13 cellular contexts compared by ENCODE assay signal in the genomic region with DNA sequence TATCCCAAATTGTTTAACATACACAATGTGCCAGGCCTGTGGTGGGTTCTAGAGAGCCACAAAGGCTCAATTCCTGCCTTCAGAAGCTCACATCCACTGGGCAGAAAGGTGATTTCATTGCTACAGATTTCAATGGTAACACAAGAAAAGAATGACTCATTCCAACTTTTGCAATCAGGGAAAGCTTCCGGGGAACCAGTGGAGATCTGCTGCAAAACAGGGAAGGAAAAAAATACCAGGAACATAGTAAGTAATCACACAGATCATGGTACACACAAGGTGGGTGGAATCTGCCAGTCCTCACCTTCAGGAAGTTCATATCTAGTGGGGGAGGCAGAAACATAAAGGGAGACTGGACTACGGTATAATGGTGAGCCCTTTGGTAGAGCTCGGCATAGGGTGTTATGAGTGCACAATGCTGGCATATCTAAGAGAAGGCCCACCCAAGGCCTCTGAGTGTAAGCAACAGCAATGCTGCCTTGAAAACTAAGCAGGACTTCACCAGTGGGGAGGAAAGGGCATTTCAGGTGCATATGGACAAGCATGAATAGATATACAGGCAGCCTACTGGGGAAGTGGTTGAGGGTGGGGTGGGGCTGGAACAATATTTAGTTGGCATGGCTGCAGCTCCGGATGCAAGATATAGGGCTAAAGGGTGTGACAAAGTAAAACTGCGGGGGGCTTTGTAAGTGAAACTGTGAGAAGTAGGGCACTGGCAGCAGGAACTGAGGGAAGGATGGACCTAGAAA. TPM values are rescaled to one million over a fixed set of nuclear protein-coding genes. Genes with fewer than 3 reads are reported as not detected.
DNase-seq lines count a peak whose midpoint lies in the region; ATAC-seq, FAIRE-seq and TF ChIP-seq lines count a peak whose summit lies in the region.
"Had no signal": no experiment of that assay in that cellular context is flagged by ENCODE, and none has a peak within 500 bp of the region (broad histone marks: within the 10 kb centered on the region; RNA-seq: fewer than 3 reads in every experiment).

No MANE protein-coding gene starts in this region.

- H3K36me3 Mint-ChIP-seq in IgD-negative memory B cell: peaks cover 2% of the 10 kb centered on the region
- H3K36me3 Mint-ChIP-seq in activated naive CD8-positive, alpha-beta T cell treated with anti-CD3 and anti-CD28 coated beads, Interleukin-2, amount 50 U/mL, for 24 hours (ENCODE audit: low read depth): peaks cover 7% of the 10 kb centered on the region

- H2AFZ ChIP-seq in HepG2 (ENCODE audit: low read length): no peak overlapping the region

- intact Hi-C loops in HepG2 (cut with micrococcal nuclease; ENCODE audit: unreplicated experiment): no loop called here

- ATAC-seq in activated naive CD8-positive, alpha-beta T cell treated with anti-CD3 and anti-CD28 coated beads, Interleukin-2, amount 50 U/mL, for 24 hours: no peak
- ATAC-seq in HepG2: no peak; the same call in 2 of the 3 replicates
- ATAC-seq in GM19395 (IDR thresholded peaks at IDR 0.05; ENCODE audit: unreplicated experiment): no peak
- ATAC-seq in GM19463 (IDR thresholded peaks at IDR 0.05; ENCODE audit: unreplicated experiment): no peak

- H3K4me1 Mint-ChIP-seq in IgD-negative memory B cell: peaks cover 15 to 22% (median 16%) of the 10 kb centered on the region in 3 donors
- peaks cover 71% of the 10 kb centered on the region for H3K4me1 Mint-ChIP-seq in activated naive CD8-positive, alpha-beta T cell treated with anti-CD3 and anti-CD28 coated beads, Interleukin-2, amount 50 U/mL, for 24 hours

- no peak for TF ChIP-seq RAD21 in HepG2 (CRISPR knock-in tag; IDR thresholded peaks at IDR 0.05)

- in situ Hi-C loops in HepG2 (cut with HindIII; ENCODE audit: extremely low pct_ligation_motif_present, low pct_unique_long_range_greater_than_20kb): no loop called here

- H3K36me3 ChIP-seq in HepG2 (replicated peaks in 1 of 2; ENCODE audit: control insufficient read depth in 1 of 2, insufficient read depth in 2 of 2, low read length in 2 of 2): no peaks in the 10 kb centered on the region; a peak in 1 of 5 replicates
- H3K36me3 ChIP-seq: ascending aorta had no signal

- no peak overlapping the region for H3K4me3 ChIP-seq in AG10803 (ENCODE audit: low read length)
- no peak overlapping the region for H3K4me3 ChIP-seq in HepG2 (replicated peaks in 1 of 3; ENCODE audit: insufficient read depth in 1 of 3, low read depth in 2 of 3, low read length in 3 of 3)
- H3K4me3 ChIP-seq in coronary artery: no peak overlapping the region
- H3K4me3 ChIP-seq: ascending aorta, testis had no signal

- peaks cover 4% of the 10 kb centered on the region for H3K27me3 Mint-ChIP-seq in IgD-negative memory B cell
- no peaks in the 10 kb centered on the region for H3K27me3 Mint-ChIP-seq in activated naive CD8-positive, alpha-beta T cell treated with anti-CD3 and anti-CD28 coated beads, Interleukin-2, amount 50 U/mL, for 24 hours

- no peaks in the 10 kb centered on the region for H3K9me3 ChIP-seq in HepG2 (ENCODE audit: low read length)
- H3K9me3 ChIP-seq: ascending aorta, testis had no signal

- no peak overlapping the region for H3K9ac ChIP-seq in HepG2 (ENCODE audit: insufficient read depth, low read depth, low read length)

- no peak for FAIRE-seq in HepG2 (lab: Jason Lieb, UNC)

- no peaks in the 10 kb centered on the region for H3K9me3 Mint-ChIP-seq in IgD-negative memory B cell
- peaks cover 7% of the 10 kb centered on the region for H3K9me3 Mint-ChIP-seq in activated naive CD8-positive, alpha-beta T cell treated with anti-CD3 and anti-CD28 coated beads, Interleukin-2, amount 50 U/mL, for 24 hours

- no peaks in the 10 kb centered on the region; a peak in 1 of 5 replicates for H3K27me3 ChIP-seq in HepG2 (ENCODE audit: control insufficient read depth in 1 of 2, insufficient read depth in 2 of 2, low read length in 2 of 2)
- H3K27me3 ChIP-seq: ascending aorta, testis had no signal

- H3K27ac Mint-ChIP-seq in IgD-negative memory B cell: peak overlapping the region in 2 of 3 donors; percentile 22 to 68
- H3K27ac Mint-ChIP-seq in activated naive CD8-positive, alpha-beta T cell treated with anti-CD3 and anti-CD28 coated beads, Interleukin-2, amount 50 U/mL, for 24 hours: peak overlapping the region; percentile 87

- WGBS in HepG2 (ENCODE audit: low lambda C conversion rate): 21% methylated on average over 5 of the region's 5 CpGs

- H3K4me2 ChIP-seq in HepG2 (ENCODE audit: low read depth, low read length): no peak overlapping the region

- no peak for TF ChIP-seq CTCF in AG10803 (conservative IDR thresholded peaks at IDR 0.05; ENCODE audit: low read length)
- TF ChIP-seq CTCF in HepG2 (CRISPR knock-in tag; IDR thresholded peaks at IDR 0.05): no peak
- TF ChIP-seq CTCF in coronary artery (IDR thresholded peaks at IDR 0.05): no peak

- TF ChIP-seq POLR2A in HepG2 (IDR thresholded peaks at IDR 0.05; ENCODE audit: insufficient read depth in 1 of 2, low read depth in 2 of 2, low read length in 2 of 2): no peak

- CTCF ChIA-PET in HepG2 (lab: Yijun Ruan, JAX; ENCODE audit: low intra/inter-chr PET ratio, low total read pairs): no interaction called here

- DNase-seq in AG10803 (ENCODE audit: low read depth) (peak; percentile 18), HepG2 (ENCODE audit: low spot score) (peak; percentile 8), coronary artery (ENCODE audit: low spot score) (no peak), medulla oblongata (ENCODE audit: extremely low spot score) (no peak)
- no peak for DNase-seq in activated naive CD8-positive, alpha-beta T cell treated with anti-CD3 and anti-CD28 coated beads, Interleukin-2, amount 50 U/mL, for 24 hours
- DNase-seq: COR-L47, NCI-H1105 treated with DMSO at 0.1 percent for 48 hours, SIG-M5, testis had no signal

- no TSS peak for BruUV-seq in HepG2 (replicated peaks; lab: Mats Ljungman, UMichigan)

- H3K27ac ChIP-seq in HepG2 (ENCODE audit: extremely low read length, insufficient read depth, low read length) (no peak overlapping the region), coronary artery (peak overlapping the region in 1 of 2 donors; percentile 32)
- H3K27ac ChIP-seq: ascending aorta, testis had no signal

- no peaks in the 10 kb centered on the region for H3K4me1 ChIP-seq in HepG2 (ENCODE audit: insufficient read depth, low read length)
- H3K4me1 ChIP-seq: ascending aorta, testis had no signal

- no peaks in the 10 kb centered on the region for H4K20me1 ChIP-seq in HepG2 (ENCODE audit: insufficient read depth, low read length)

- POLR2A ChIA-PET in HepG2 (lab: Yijun Ruan, JAX): no interaction called here

- H3K4me3 Mint-ChIP-seq in IgD-negative memory B cell: peak overlapping the region in 2 of 4 donors; percentile 78 to 80
- peak overlapping the region; percentile 16 for H3K4me3 Mint-ChIP-seq in activated naive CD8-positive, alpha-beta T cell treated with anti-CD3 and anti-CD28 coated beads, Interleukin-2, amount 50 U/mL, for 24 hours

- TF ChIP-seq EP300 in HepG2 (IDR thresholded peaks at IDR 0.05; ENCODE audit: low read depth in 2 of 2, low read length in 2 of 2): no peak
- TF ChIP-seq EP300 in HepG2 (CRISPR knock-in tag; IDR thresholded peaks at IDR 0.05; ENCODE audit: borderline replicate concordance): no peak

- no peaks in the 10 kb centered on the region for H3K79me2 ChIP-seq in HepG2 (ENCODE audit: insufficient read depth, low read length)

TF ChIP-seq in HepG2, 621 proteins besides CTCF, POLR2A, EP300 and RAD21 (continues in another document):
- TF ChIP-seq FOSL2 (CRISPR knock-in tag; IDR thresholded peaks at IDR 0.05): peak; percentile 64
- no peak for TF ChIP-seq MLXIP (CRISPR knock-in tag; IDR thresholded peaks at IDR 0.05; ENCODE audit: borderline replicate concordance)

RNA-seq across cellular contexts. Expression of gene GPRIN3, which starts 24.2 kb away (rescaled TPM):
- 0.50 TPM for polyA plus RNA-seq in IgD-negative memory B cell
- total RNA-seq in HepG2 (2016; rRNA removed; fragmentation: Illumina TruSeq; extraction: Trizol): not detected in 2 replicates
- total RNA-seq in HepG2 (2016; cell fraction: cytosol; rRNA removed; fragmentation: Illumina TruSeq; extraction: Trizol; ENCODE audit: low read depth): not detected in 2 replicates
- not detected in 2 replicates for total RNA-seq in HepG2 (2016; cell fraction: insoluble cytoplasmic fraction; rRNA removed; fragmentation: Illumina TruSeq; extraction: Trizol)
- total RNA-seq in HepG2 (2016; cell fraction: membrane; rRNA removed; fragmentation: Illumina TruSeq; extraction: Trizol): not detected in 2 replicates
- total RNA-seq in HepG2 (2016; cell fraction: nucleus; rRNA removed; fragmentation: Illumina TruSeq; extraction: Trizol): not detected in 2 replicates
- not detected in 2 replicates for polyA plus RNA-seq in HepG2 (2011; rRNA removed)
- not detected in 2 replicates for polyA plus RNA-seq in HepG2 (2011; cell fraction: cytosol; rRNA removed)
- not detected in 2 replicates for polyA plus RNA-seq in HepG2 (2011; cell fraction: nucleus; rRNA removed)
- not detected in 2 replicates for polyA plus RNA-seq in HepG2 (2012)
- not detected in 2 replicates for polyA plus RNA-seq in HepG2 (2016; cell fraction: cytosol; fragmentation: Illumina TruSeq; extraction: Trizol; ENCODE audit: low read depth)
- polyA plus RNA-seq in HepG2 (2016; cell fraction: insoluble cytoplasmic fraction; fragmentation: Illumina TruSeq; extraction: Trizol; ENCODE audit: low read depth): not detected in 2 replicates
- polyA plus RNA-seq in HepG2 (2016; cell fraction: membrane; fragmentation: Illumina TruSeq; extraction: Trizol; ENCODE audit: low read depth): not detected in 2 replicates
- polyA plus RNA-seq in HepG2 (2016; cell fraction: nucleus; fragmentation: Illumina TruSeq; extraction: Trizol; ENCODE audit: insufficient read depth, low read depth): not detected in 2 replicates
- not detected in 2 replicates for polyA minus RNA-seq in HepG2 (2011; rRNA and poly(A)+ RNA removed; ENCODE audit: low replicate concordance)
- polyA minus RNA-seq in HepG2 (2011; cell fraction: cytosol; rRNA and poly(A)+ RNA removed): not detected in 2 replicates
- polyA minus RNA-seq in HepG2 (2011; cell fraction: nucleus; rRNA and poly(A)+ RNA removed): not detected in 2 replicates

Comparison
In these comparisons a context has a peak if more than half of its experiments do, and no peak if none do; other contexts are left out.
1. DNase-seq: peak in AG10803 (single experiment) and HepG2 (single experiment); none in activated naive CD8-positive, alpha-beta T cell treated with anti-CD3 and anti-CD28 coated beads, Interleukin-2, amount 50 U/mL, for 24 hours (single experiment), coronary artery (single experiment) and medulla oblongata (single experiment).